Comparison of ENCODE assay signal across 10 cellular contexts in the genomic region with DNA sequence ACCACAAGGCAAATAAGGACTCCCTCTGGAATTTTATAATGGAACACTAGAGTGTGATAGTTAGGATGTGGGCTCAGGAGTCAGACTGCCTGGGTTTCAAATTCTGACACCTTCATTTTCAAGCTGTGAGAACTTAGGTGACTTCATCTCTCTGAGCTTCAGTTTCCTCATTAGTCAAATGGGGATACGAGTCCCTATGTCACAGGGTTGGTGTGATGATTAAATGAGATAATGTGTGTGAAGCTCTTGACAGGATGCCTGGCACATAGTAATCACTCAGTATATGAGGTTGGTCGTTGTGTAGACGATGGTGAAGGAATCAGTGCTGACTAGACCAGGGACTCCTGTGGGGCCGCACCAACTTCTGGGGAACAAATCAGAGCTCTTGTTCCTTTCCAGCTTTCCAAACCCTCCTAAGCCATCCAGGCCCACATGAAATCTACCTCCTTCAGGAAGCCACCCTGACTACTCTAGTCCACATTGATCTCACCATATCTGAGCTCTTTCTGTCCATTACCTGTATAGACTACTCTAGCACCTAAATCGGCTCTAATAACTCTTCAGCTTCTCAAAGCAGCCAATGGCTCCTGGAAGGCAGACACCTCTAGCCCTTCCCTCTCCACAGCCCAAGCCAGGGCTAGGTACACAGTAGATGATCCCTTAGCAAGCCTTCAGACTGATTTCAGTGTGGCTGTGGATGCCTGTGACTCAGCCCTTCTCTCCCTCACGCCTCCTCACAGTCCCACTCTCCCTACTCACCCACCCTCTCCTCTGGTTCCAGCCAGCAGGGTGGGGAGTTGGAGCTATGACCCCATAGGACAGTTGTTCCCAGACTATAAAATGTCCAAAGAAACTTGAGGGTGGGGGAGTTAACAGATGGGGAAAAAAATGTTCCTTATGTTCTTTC. TPM values are rescaled to one million over a fixed set of nuclear protein-coding genes. Genes with fewer than 3 reads are reported as not detected.
DNase-seq lines count a peak whose midpoint lies in the region; ATAC-seq and TF ChIP-seq lines count a peak whose summit lies in the region.
"Had no signal": no experiment of that assay in that cellular context is flagged by ENCODE, and none has a peak within 500 bp of the region (broad histone marks: within the 10 kb centered on the region; RNA-seq: fewer than 3 reads in every experiment).

No MANE protein-coding gene starts in this region.

- peaks cover 0 to 4% of the 10 kb centered on the region in 2 donors for H3K27me3 Mint-ChIP-seq in natural killer cell (ENCODE audit: low read depth in 2 of 2)

- no peaks in the 10 kb centered on the region for H3K36me3 Mint-ChIP-seq in natural killer cell

- no peak overlapping the region for H3K9ac ChIP-seq in adipocyte (ENCODE audit: low read length)

- no peaks in the 10 kb centered on the region for H3K9me3 ChIP-seq in adipocyte (ENCODE audit: control insufficient read depth, low read length)

- intact Hi-C loops in natural killer cell (cut with micrococcal nuclease), result no loop called here

- ATAC-seq in natural killer cell, result peak; percentile 19 to 35 (median 30)
- no peak for ATAC-seq in GM21786 (IDR thresholded peaks at IDR 0.05; ENCODE audit: unreplicated experiment)
- no peak for ATAC-seq in GM19351 (IDR thresholded peaks at IDR 0.05; ENCODE audit: unreplicated experiment)

- H3K4me3 ChIP-seq in GM12865 (ENCODE audit: low read depth, low read length) (no peak overlapping the region), adipocyte (ENCODE audit: low read length) (no peak overlapping the region)

- no peaks in the 10 kb centered on the region for H3K36me3 ChIP-seq in adipocyte (ENCODE audit: control insufficient read depth, insufficient read depth, low read length, severe bottlenecking)

- no peaks in the 10 kb centered on the region for H3K9me3 Mint-ChIP-seq in natural killer cell

- DNase-seq in GM12865 (ENCODE audit: low read depth), result peak; percentile 72
- DNase-seq in LHCN-M2 (ENCODE audit: low read depth), result peak; percentile 34
- DNase-seq in adipocyte (ENCODE audit: low read depth), result peak; percentile 23
- no peak for DNase-seq in natural killer cell
- no peak for DNase-seq in globus pallidus (ENCODE audit: low spot score)
- DNase-seq in iPS-NIHi7 (ENCODE audit: extremely low spot score), result no peak
- DNase-seq: NCI-H1092 treated with DMSO at 0.1 percent for 48 hours, nucleus accumbens had no signal

- TF ChIP-seq CTCF in GM12865 (IDR thresholded peaks at IDR 0.05; ENCODE audit: insufficient read depth, low read depth, low read length, missing control alignments) (no peak), natural killer cell (IDR thresholded peaks at IDR 0.05) (no peak)

- H3K4me1 Mint-ChIP-seq in natural killer cell, result peaks cover 31 to 38% of the 10 kb centered on the region in 2 donors

- H3K4me1 ChIP-seq in adipocyte (ENCODE audit: control insufficient read depth, insufficient read depth, low read length), result peaks cover 13% of the 10 kb centered on the region

- H3K27ac Mint-ChIP-seq in natural killer cell, result peak overlapping the region; percentile 12 to 85

- H3K4me3 Mint-ChIP-seq in natural killer cell, result peak overlapping the region; percentile 53

- no peaks in the 10 kb centered on the region for H3K27me3 ChIP-seq in adipocyte (replicated peaks; ENCODE audit: control insufficient read depth, insufficient read depth, low read length)

RNA-seq across cellular contexts. Expression of a gene that starts 2.5 kb away (rescaled TPM):
- total RNA-seq in LHCN-M2 (2014; rRNA removed) (0.19 and 0.40 TPM in 2 replicates), natural killer cell (100 to 1,000 TPM in 2 of 3 donors, 10 to 100 TPM in 1; 97.7 to 203 (median 158) TPM)
- polyA plus RNA-seq in LHCN-M2 (2012), result 1.5 TPM

Comparison
In these comparisons a context has a peak if more than half of its experiments do, and no peak if none do; other contexts are left out.
1. DNase-seq: peak in GM12865 (single experiment), LHCN-M2 (single experiment) and adipocyte (single experiment); none in natural killer cell (single experiment), globus pallidus (single experiment) and iPS-NIHi7 (single experiment).
2. ATAC-seq: peak in natural killer cell (3 of 3); none in GM21786 (single experiment) and GM19351 (single experiment).
3. RNA of a gene that starts 2.5 kb away (total RNA-seq): 97.7 to 203 TPM in natural killer cell; 0.19 to 0.40 TPM in LHCN-M2; every median in the first group is over 10 times any median in the second.